Comparison of ENCODE assay signal across 10 cellular contexts in the genomic region with DNA sequence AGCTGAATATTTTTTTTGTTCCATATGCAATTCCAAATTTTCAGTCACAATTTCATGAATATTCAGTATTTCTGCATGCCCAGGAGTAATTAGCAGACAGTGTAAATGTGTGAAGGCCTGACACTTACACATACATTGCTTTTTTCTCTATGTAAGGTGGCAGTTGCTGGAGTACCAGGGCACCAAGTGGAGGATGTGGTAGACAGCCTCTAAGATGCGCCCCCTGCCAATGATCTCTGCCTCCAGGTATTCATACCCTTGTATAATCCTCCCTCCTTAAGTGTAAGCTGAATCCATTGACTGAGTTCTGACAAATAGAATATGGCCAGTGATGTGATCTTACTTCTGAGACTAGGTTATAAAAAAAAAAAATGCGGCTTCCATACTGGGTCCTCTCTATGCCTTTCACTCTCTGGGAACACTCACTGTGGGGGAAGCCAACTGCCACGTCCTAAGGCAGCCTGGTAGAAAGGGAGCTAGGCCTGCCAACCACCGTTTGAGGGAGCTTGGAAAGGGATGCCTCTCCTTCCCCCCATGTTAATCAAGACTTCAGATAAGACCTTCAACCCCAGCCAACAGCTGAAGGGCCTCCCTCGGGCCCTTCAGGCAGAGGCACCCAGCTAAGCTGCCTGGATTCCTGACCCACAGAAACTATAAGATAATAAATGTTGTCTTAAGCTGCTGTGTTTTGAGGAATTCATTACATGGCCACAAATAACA.
A peak's percentile ranks its signal among the peaks of the same experiment; 100 is the strongest.
DNase-seq lines count a peak whose midpoint lies in the region; ATAC-seq and TF ChIP-seq lines count a peak whose summit lies in the region.
"Had no signal": no experiment of that assay in that cellular context is flagged by ENCODE, and none has a peak within 500 bp of the region (broad histone marks: within the 10 kb centered on the region; RNA-seq: fewer than 3 reads in every experiment).

No MANE protein-coding gene starts in this region.

- in situ Hi-C loops in astrocyte of the cerebellum (cut with HindIII; ENCODE audit: low sequenced_read_pairs) = no loop called here

- H3K9me3 Mint-ChIP-seq in T-helper 1 cell treated with Interleukin-12 subunit alpha and Interleukin-12 subunit beta and Interleukin-4 antibody, amounts not matched to agents 30 μg/mL and 1 μg/mL, for 36 hours = no peaks in the 10 kb centered on the region
- H3K9me3 Mint-ChIP-seq in memory B cell = no peaks in the 10 kb centered on the region
- H3K9me3 Mint-ChIP-seq in GM23338 = no peaks in the 10 kb centered on the region

- H3K4me3 ChIP-seq in astrocyte of the cerebellum (ENCODE audit: low read depth, low read length) (peak overlapping the region; percentile 2), GM23338 (no peak overlapping the region)

- TF ChIP-seq CTCF in astrocyte of the cerebellum (IDR thresholded peaks at IDR 0.05; ENCODE audit: low read depth, low read length, missing control alignments) (no peak), GM23338 (conservative IDR thresholded peaks at IDR 0.05; ENCODE audit: low read depth in 2 of 2) (no peak)

- peaks cover 65% of the 10 kb centered on the region for H3K27me3 ChIP-seq in GM23338 (ENCODE audit: insufficient read depth)

- peak overlapping the region; percentile 69 for H3K27ac Mint-ChIP-seq in T-helper 1 cell treated with Interleukin-12 subunit alpha and Interleukin-12 subunit beta and Interleukin-4 antibody, amounts not matched to agents 30 μg/mL and 1 μg/mL, for 36 hours
- H3K27ac Mint-ChIP-seq in memory B cell = peak overlapping the region; percentile 96
- H3K27ac Mint-ChIP-seq in GM23338 = no peak overlapping the region

- no peak for ATAC-seq in memory B cell (ENCODE audit: low read depth)
- ATAC-seq in GM23338 = no peak

- H3K9me2 ChIP-seq in GM23338 (ENCODE audit: insufficient read depth) = no peaks in the 10 kb centered on the region

- H3K79me2 ChIP-seq in GM23338 (replicated peaks; ENCODE audit: insufficient read depth) = no peaks in the 10 kb centered on the region

- no peak overlapping the region for H3K4me2 ChIP-seq in GM23338

- H2AFZ ChIP-seq in GM23338 = no peak overlapping the region

- H3K36me3 ChIP-seq in GM23338 (ENCODE audit: insufficient read depth) = no peaks in the 10 kb centered on the region

- H3K4me3 Mint-ChIP-seq in T-helper 1 cell treated with Interleukin-12 subunit alpha and Interleukin-12 subunit beta and Interleukin-4 antibody, amounts not matched to agents 30 μg/mL and 1 μg/mL, for 36 hours = peak overlapping the region; percentile 85
- H3K4me3 Mint-ChIP-seq in memory B cell (no peak overlapping the region), GM23338 (no peak overlapping the region)

- no peak overlapping the region for H3K27ac ChIP-seq in GM23338 (ENCODE audit: low read depth)
- H3K27ac ChIP-seq: 22Rv1 had no signal

- 0 out of 2 replicates have a peak, but pooled peaks cover 3% of the 10 kb centered on the region for H3F3A ChIP-seq in GM23338 (replicated peaks; ENCODE audit: low read depth)

- peaks cover 8% of the 10 kb centered on the region for H3K36me3 Mint-ChIP-seq in T-helper 1 cell treated with Interleukin-12 subunit alpha and Interleukin-12 subunit beta and Interleukin-4 antibody, amounts not matched to agents 30 μg/mL and 1 μg/mL, for 36 hours (ENCODE audit: low read depth)
- H3K36me3 Mint-ChIP-seq in memory B cell (no peaks in the 10 kb centered on the region), GM23338 (ENCODE audit: low read depth) (no peaks in the 10 kb centered on the region)

- H4K20me1 ChIP-seq in GM23338 (replicated peaks; ENCODE audit: insufficient read depth) = peaks cover 8% of the 10 kb centered on the region; the same call in 1 of the 2 replicates

- H3K4me1 Mint-ChIP-seq in T-helper 1 cell treated with Interleukin-12 subunit alpha and Interleukin-12 subunit beta and Interleukin-4 antibody, amounts not matched to agents 30 μg/mL and 1 μg/mL, for 36 hours (ENCODE audit: low read depth) = peaks cover 41% of the 10 kb centered on the region
- peaks cover 30% of the 10 kb centered on the region for H3K4me1 Mint-ChIP-seq in memory B cell
- peaks cover 39% of the 10 kb centered on the region for H3K4me1 Mint-ChIP-seq in GM23338

- DNase-seq in T-helper 1 cell = no peak
- DNase-seq in astrocyte of the cerebellum (ENCODE audit: low read depth) = no peak
- no peak for DNase-seq in memory B cell (ENCODE audit: low spot score in 2 of 2)
- peak; percentile 51 for DNase-seq in superior temporal gyrus (ENCODE audit: extremely low spot score)
- DNase-seq in 8988T = no peak
- no peak for DNase-seq in NCI-H82 (lab: John Stamatoyannopoulos, UW)
- no peak for DNase-seq in GM23338 (ENCODE audit: low spot score)
- DNase-seq: NCI-H1105 treated with DMSO at 0.1 percent for 48 hours had no signal

- H3K4me1 ChIP-seq in GM23338 (ENCODE audit: insufficient read depth) = peaks cover 25% of the 10 kb centered on the region

- H3K27me3 Mint-ChIP-seq in T-helper 1 cell treated with Interleukin-12 subunit alpha and Interleukin-12 subunit beta and Interleukin-4 antibody, amounts not matched to agents 30 μg/mL and 1 μg/mL, for 36 hours (ENCODE audit: low read depth) = no peaks in the 10 kb centered on the region
- no peaks in the 10 kb centered on the region for H3K27me3 Mint-ChIP-seq in memory B cell
- H3K27me3 Mint-ChIP-seq in GM23338 (ENCODE audit: insufficient read depth, low read depth, poor library complexity) = peaks cover 47% of the 10 kb centered on the region

TF ChIP-seq in GM23338, 12 proteins besides CTCF, POLR2A, EP300 and RAD21 (continues in another document):
- no peak for TF ChIP-seq CREB1 (CRISPR knock-in tag; IDR thresholded peaks at IDR 0.05; ENCODE audit: low read depth)
- TF ChIP-seq, protein P1, sequence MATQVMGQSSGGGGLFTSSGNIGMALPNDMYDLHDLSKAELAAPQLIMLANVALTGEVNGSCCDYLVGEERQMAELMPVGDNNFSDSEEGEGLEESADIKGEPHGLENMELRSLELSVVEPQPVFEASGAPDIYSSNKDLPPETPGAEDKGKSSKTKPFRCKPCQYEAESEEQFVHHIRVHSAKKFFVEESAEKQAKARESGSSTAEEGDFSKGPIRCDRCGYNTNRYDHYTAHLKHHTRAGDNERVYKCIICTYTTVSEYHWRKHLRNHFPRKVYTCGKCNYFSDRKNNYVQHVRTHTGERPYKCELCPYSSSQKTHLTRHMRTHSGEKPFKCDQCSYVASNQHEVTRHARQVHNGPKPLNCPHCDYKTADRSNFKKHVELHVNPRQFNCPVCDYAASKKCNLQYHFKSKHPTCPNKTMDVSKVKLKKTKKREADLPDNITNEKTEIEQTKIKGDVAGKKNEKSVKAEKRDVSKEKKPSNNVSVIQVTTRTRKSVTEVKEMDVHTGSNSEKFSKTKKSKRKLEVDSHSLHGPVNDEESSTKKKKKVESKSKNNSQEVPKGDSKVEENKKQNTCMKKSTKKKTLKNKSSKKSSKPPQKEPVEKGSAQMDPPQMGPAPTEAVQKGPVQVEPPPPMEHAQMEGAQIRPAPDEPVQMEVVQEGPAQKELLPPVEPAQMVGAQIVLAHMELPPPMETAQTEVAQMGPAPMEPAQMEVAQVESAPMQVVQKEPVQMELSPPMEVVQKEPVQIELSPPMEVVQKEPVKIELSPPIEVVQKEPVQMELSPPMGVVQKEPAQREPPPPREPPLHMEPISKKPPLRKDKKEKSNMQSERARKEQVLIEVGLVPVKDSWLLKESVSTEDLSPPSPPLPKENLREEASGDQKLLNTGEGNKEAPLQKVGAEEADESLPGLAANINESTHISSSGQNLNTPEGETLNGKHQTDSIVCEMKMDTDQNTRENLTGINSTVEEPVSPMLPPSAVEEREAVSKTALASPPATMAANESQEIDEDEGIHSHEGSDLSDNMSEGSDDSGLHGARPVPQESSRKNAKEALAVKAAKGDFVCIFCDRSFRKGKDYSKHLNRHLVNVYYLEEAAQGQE (IDR thresholded peaks at IDR 0.05; ENCODE audit: unreplicated experiment) = no peak
- TF ChIP-seq JUNB (IDR thresholded peaks at IDR 0.05; ENCODE audit: unreplicated experiment) = no peak
